In the genomic region with DNA sequence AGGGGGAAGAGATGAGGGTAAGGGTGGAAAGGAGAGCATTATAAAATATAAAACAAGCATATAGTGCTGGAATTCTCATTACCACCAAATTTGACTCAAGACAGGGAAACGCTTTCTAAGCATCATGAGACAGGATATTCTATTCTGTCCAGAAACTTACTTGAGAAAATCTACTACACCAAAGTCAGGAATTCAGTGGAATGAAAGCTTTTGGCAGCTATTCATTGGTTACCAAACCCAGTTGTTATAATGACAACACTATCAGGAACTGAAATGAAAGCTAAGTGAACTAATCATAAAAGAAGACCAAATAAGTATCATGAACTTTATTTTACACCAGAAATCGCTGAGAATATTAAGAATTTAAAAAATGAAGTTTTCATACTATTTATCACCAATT, we compare ENCODE assay signal across 26 cellular contexts. TPM values are rescaled to one million over a fixed set of nuclear protein-coding genes. Genes with fewer than 3 reads are reported as not detected.
DNase-seq lines count a peak whose midpoint lies in the region; ATAC-seq, FAIRE-seq and TF ChIP-seq lines count a peak whose summit lies in the region.
"Had no signal": no experiment of that assay in that cellular context is flagged by ENCODE, and none has a peak within 500 bp of the region (broad histone marks: within the 10 kb centered on the region; RNA-seq: fewer than 3 reads in every experiment).

No MANE protein-coding gene starts in this region.

- in situ Hi-C loops in GM23248 (cut with MboI), result no loop called here

- H3K27me3 ChIP-seq in ACC112 (ENCODE audit: insufficient read depth, low read length), result no peaks in the 10 kb centered on the region
- H3K27me3 ChIP-seq in GM23248 (replicated peaks; ENCODE audit: insufficient read depth), result no peaks in the 10 kb centered on the region
- H3K27me3 ChIP-seq: BLaER1 treated with 17β-estradiol and CSF1 and Interleukin-3, amounts not matched to agents 10 nM and 100 nM; MG63 had no signal

- peak; percentile 13 for FAIRE-seq in kidney (lab: Jason Lieb, UNC)

- no peaks in the 10 kb centered on the region for H3K4me1 ChIP-seq in ACC112 (ENCODE audit: control insufficient read depth, insufficient read depth, low read length, unreplicated experiment)
- H3K4me1 ChIP-seq in GM23248 (ENCODE audit: insufficient read depth), result peaks cover 13% of the 10 kb centered on the region
- H3K4me1 ChIP-seq in kidney (ENCODE audit: control insufficient read depth in 1 of 2, insufficient read depth in 1 of 2, low read depth in 1 of 2, low read length in 2 of 2), result no peaks in the 10 kb centered on the region
- H3K4me1 ChIP-seq: BLaER1 treated with 17β-estradiol and CSF1 and Interleukin-3, amounts not matched to agents 10 nM and 100 nM; psoas muscle had no signal

- no peaks in the 10 kb centered on the region for H3F3A ChIP-seq in GM23248 (ENCODE audit: insufficient read depth)

- TF ChIP-seq CTCF in choroid plexus epithelial cell (conservative IDR thresholded peaks at IDR 0.05; ENCODE audit: low read depth, low read length), result no peak
- TF ChIP-seq CTCF in kidney (IDR thresholded peaks at IDR 0.05; ENCODE audit: borderline replicate concordance, extremely low read depth, insufficient read depth), result no peak

- 33 to 45% methylated on average over 2 of the region's 2 CpGs for WGBS in GM23248 (ENCODE audit: low coverage in 1 of 2, low lambda C conversion rate in 2 of 2, missing lambda C conversion rate in 2 of 2), 2 experiments

- no peak overlapping the region for H3K4me2 ChIP-seq in GM23248 (ENCODE audit: unreplicated experiment)
- H3K4me2 ChIP-seq: BLaER1 treated with 17β-estradiol and CSF1 and Interleukin-3, amounts not matched to agents 10 nM and 100 nM had no signal

- H3K79me2 ChIP-seq in ACC112 (ENCODE audit: control insufficient read depth, insufficient read depth, low read length, unreplicated experiment), result peaks cover 53% of the 10 kb centered on the region
- H3K79me2 ChIP-seq in GM23248 (ENCODE audit: insufficient read depth), result peaks cover 100% of the 10 kb centered on the region

- 0 out of 2 replicates have a peak, but pooled peaks cover 4% of the 10 kb centered on the region for H4K20me1 ChIP-seq in GM23248 (ENCODE audit: insufficient read depth)

- H2AFZ ChIP-seq in ACC112 (ENCODE audit: low read length, unreplicated experiment) (no peak overlapping the region), GM23248 (no peak overlapping the region)

- H3K27ac ChIP-seq in ACC112 (ENCODE audit: low read depth, low read length), result peak overlapping the region; percentile 20; the same call in 1 of the 2 replicates
- H3K27ac ChIP-seq in GM23248, result peak overlapping the region; percentile 57
- no peak overlapping the region for H3K27ac ChIP-seq in kidney (ENCODE audit: low read depth in 2 of 2, low read length in 2 of 2)
- H3K27ac ChIP-seq: BLaER1 treated with 17β-estradiol and CSF1 and Interleukin-3, amounts not matched to agents 10 nM and 100 nM; psoas muscle had no signal

- no peaks in the 10 kb centered on the region for H3K9me2 ChIP-seq in GM23248 (ENCODE audit: insufficient read depth)

- H3K9me3 ChIP-seq in GM23248 (ENCODE audit: low read depth) (no peaks in the 10 kb centered on the region), kidney (ENCODE audit: control insufficient read depth in 1 of 2, low read length in 2 of 2) (no peaks in the 10 kb centered on the region)
- H3K9me3 ChIP-seq: MG63, psoas muscle had no signal

- H3K36me3 ChIP-seq in ACC112 (ENCODE audit: insufficient read depth, low read length) (peaks cover 35% of the 10 kb centered on the region), GM23248 (ENCODE audit: low read depth) (peaks cover 38% of the 10 kb centered on the region), kidney (ENCODE audit: control insufficient read depth in 1 of 2, insufficient read depth in 2 of 2, low read length in 2 of 2) (peaks cover 0 to 3% of the 10 kb centered on the region in 2 donors)

- intact Hi-C loops in kidney (cut with DNase I), result no loop called here

- no peak overlapping the region for H3K4me3 ChIP-seq in ACC112 (ENCODE audit: low read depth, low read length)
- H3K4me3 ChIP-seq in GM23248, result no peak overlapping the region
- no peak overlapping the region for H3K4me3 ChIP-seq in choroid plexus epithelial cell (ENCODE audit: low read depth, low read length)
- H3K4me3 ChIP-seq in kidney (ENCODE audit: low read length in 2 of 2), result no peak overlapping the region
- H3K4me3 ChIP-seq: BLaER1 treated with 17β-estradiol and CSF1 and Interleukin-3, amounts not matched to agents 10 nM and 100 nM; MG63; psoas muscle had no signal

- 0 out of 2 replicates have a peak overlapping the region, but pooled peaks have one; percentile 7 for H3K9ac ChIP-seq in GM23248
- no peak overlapping the region for H3K9ac ChIP-seq in kidney (ENCODE audit: low read length in 2 of 2)
- H3K9ac ChIP-seq: BLaER1 treated with 17β-estradiol and CSF1 and Interleukin-3, amounts not matched to agents 10 nM and 100 nM had no signal

- DNase-seq in GM23248 (peak; percentile 66), choroid plexus epithelial cell (ENCODE audit: low read depth) (peak; percentile 69), kidney (no peak), mesenteric fat pad (ENCODE audit: low spot score) (no peak), T-helper 2 cell (no peak)
- no peak for DNase-seq in activated CD4-positive, alpha-beta T cell treated with anti-CD3 and anti-CD28 coated beads, Interleukin-2, amount 50 U/mL, for 48 hours
- DNase-seq: activated CD4-positive, alpha-beta T cell treated with anti-CD3 and anti-CD28 coated beads, Interleukin-2, amount 50 U/mL, for 1 hour; effector CD4-positive, alpha-beta T cell; kidney glomerular epithelial cell; MG63; NCI-H1417; NCI-H2081 treated with DMSO at 0.1 percent for 48 hours; NCI-H446; psoas muscle; stimulated activated CD4-positive, alpha-beta T cell treated with anti-CD3 and anti-CD28 coated beads, Interleukin-1b, Interleukin-23, amount 100 ng/mL, for 48 hours; T-helper 9 cell had no signal

- ATAC-seq in HG02678 (IDR thresholded peaks at IDR 0.05; ENCODE audit: unreplicated experiment), result no peak
- ATAC-seq: psoas muscle, Right ventricle myocardium inferior had no signal

RNA-seq across cellular contexts. Expression of a gene that starts 14.4 kb away (rescaled TPM):
- total RNA-seq in GM23248 (2014; rRNA removed; shearing (Covaris generic)), result 61.6 and 66.4 TPM in 2 replicates
- polyA plus RNA-seq in GM23248 (2016; fragmentation: Nextera tagmentation; extraction: Ambion mirVana) (63.0 and 63.6 TPM in 2 replicates), kidney (ENCODE audit: insufficient read depth, low read depth, low replicate concordance) (41.4 TPM)
- total RNA-seq in kidney (73.7 TPM), mesenteric fat pad (109 TPM)

RNA-seq across cellular contexts. Expression of a gene that starts 14.5 kb away (rescaled TPM):
- total RNA-seq in GM23248 (2014; rRNA removed; shearing (Covaris generic)), result 97.7 and 108 TPM in 2 replicates
- polyA plus RNA-seq in GM23248 (2016; fragmentation: Nextera tagmentation; extraction: Ambion mirVana) (75.7 and 77.2 TPM in 2 replicates), kidney (ENCODE audit: insufficient read depth, low read depth, low replicate concordance) (18.0 TPM)
- total RNA-seq in kidney (52.1 TPM), mesenteric fat pad (34.5 TPM)

RNA-seq across cellular contexts. Expression of a gene that starts 39.1 kb away (rescaled TPM):
- not detected in 2 replicates for total RNA-seq in GM23248 (2014; rRNA removed; shearing (Covaris generic))
- polyA plus RNA-seq in GM23248 (2016; fragmentation: Nextera tagmentation; extraction: Ambion mirVana) (not detected in 2 replicates), kidney (ENCODE audit: insufficient read depth, low read depth, low replicate concordance) (not detected)
- total RNA-seq in kidney (1.1 TPM), mesenteric fat pad (not detected)
- total RNA-seq: A172, Daoy, epithelial cell of proximal tubule, glomerular endothelial cell, lung microvascular endothelial cell, psoas muscle, Right ventricle myocardium inferior, skeletal muscle tissue had no signal

Comparison
In these comparisons a context has a peak if more than half of its experiments do, and no peak if none do; other contexts are left out.
1. H3K27ac ChIP-seq: peak in ACC112 (single experiment) and GM23248 (single experiment); none in kidney (0 of 2).
2. DNase-seq: peak in GM23248 (single experiment) and choroid plexus epithelial cell (single experiment); none in kidney (single experiment), mesenteric fat pad (single experiment), T-helper 2 cell (0 of 5) and activated CD4-positive, alpha-beta T cell treated with anti-CD3 and anti-CD28 coated beads, Interleukin-2, amount 50 U/mL, for 48 hours (0 of 2).